Comparison of ENCODE assay signal across 25 cellular contexts in the genomic region with DNA sequence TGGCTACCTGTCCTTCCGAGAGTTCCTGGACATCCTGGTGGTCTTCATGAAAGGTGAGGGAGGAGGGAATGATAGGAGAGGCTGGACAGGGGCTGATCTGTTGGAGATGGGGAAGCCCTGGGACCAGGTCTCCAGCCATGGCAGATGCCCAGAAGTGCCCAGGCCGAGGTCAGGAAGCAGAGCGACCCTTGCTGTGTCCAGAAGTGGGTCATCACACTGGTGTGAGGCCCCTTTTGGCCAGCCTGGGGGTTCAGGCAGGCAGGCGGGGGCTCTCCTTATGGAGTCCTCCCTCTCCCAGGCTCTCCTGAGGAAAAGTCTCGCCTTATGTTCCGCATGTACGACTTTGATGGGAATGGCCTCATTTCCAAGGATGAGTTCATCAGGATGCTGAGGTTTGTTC. TPM values are rescaled to one million over a fixed set of nuclear protein-coding genes. Genes with fewer than 3 reads are reported as not detected.
"Had no signal": no experiment of that assay in that cellular context is flagged by ENCODE, and none has a peak within 500 bp of the region (broad histone marks: within the 10 kb centered on the region; RNA-seq: fewer than 3 reads in every experiment).

No MANE protein-coding gene starts in this region.

- H3K27ac Mint-ChIP-seq: memory B cell, naive B cell, nephron, type B pancreatic cell had no signal

- H3K27ac ChIP-seq: dorsolateral prefrontal cortex, esophagus muscularis mucosa, gastroesophageal sphincter, left ventricle myocardium inferior, neutrophil, right atrium auricular region, sigmoid colon, suprapubic skin, thyroid gland, vagina had no signal

- ATAC-seq: gastroesophageal sphincter; left cardiac atrium; lower lobe of right lung; stimulated activated naive CD8-positive, alpha-beta T cell treated with anti-CD3 and anti-CD28 coated beads, Interleukin-15, Interleukin-2, amounts not matched to agents 100 U/mL and 50 U/mL, for 24 hours had no signal

- H3K27me3 ChIP-seq: dorsolateral prefrontal cortex, neutrophil, right atrium auricular region, sigmoid colon, suprapubic skin, thyroid gland, vagina had no signal

- H3K9me3 ChIP-seq: esophagus muscularis mucosa, gastroesophageal sphincter, left ventricle myocardium inferior, lower lobe of right lung, neutrophil, right atrium auricular region, sigmoid colon, suprapubic skin, thyroid gland, vagina had no signal

- H3K4me1 ChIP-seq: esophagus muscularis mucosa, gastroesophageal sphincter, left ventricle myocardium inferior, right atrium auricular region, sigmoid colon, thyroid gland had no signal

- H3K4me1 Mint-ChIP-seq: nephron had no signal

- H3K9me3 Mint-ChIP-seq: memory B cell, naive B cell, nephron, type B pancreatic cell had no signal

- H3K4me3 Mint-ChIP-seq: memory B cell, naive B cell, nephron, type B pancreatic cell had no signal

- H3K36me3 Mint-ChIP-seq: type B pancreatic cell had no signal

- DNase-seq: cortex of kidney; effector CD8-positive, alpha-beta T cell; foreskin fibroblast; glutamatergic neuron; islet precursor cell; left cardiac atrium; left ventricle myocardium inferior; lower lobe of right lung; naive B cell; sigmoid colon; stimulated activated CD4-positive, alpha-beta T cell treated with anti-CD3 and anti-CD28 coated beads, Interleukin-2, amount 100 ng/mL, for 48 hours; stimulated activated naive CD8-positive, alpha-beta T cell treated with anti-CD3 and anti-CD28 coated beads, Interleukin-15, Interleukin-2, amounts not matched to agents 100 U/mL and 50 U/mL, for 24 hours; thyroid gland had no signal

- H3K4me3 ChIP-seq: dorsolateral prefrontal cortex, esophagus muscularis mucosa, gastroesophageal sphincter, left ventricle myocardium inferior, lower lobe of right lung, right atrium auricular region, sigmoid colon, skin epidermis, suprapubic skin, thyroid gland, vagina had no signal

- H3K36me3 ChIP-seq: right atrium auricular region had no signal

- H3K27me3 Mint-ChIP-seq: memory B cell, type B pancreatic cell had no signal

RNA-seq across cellular contexts. Expression of gene DUOXA2, which starts 33.5 kb away (rescaled TPM):
- total RNA-seq: dorsolateral prefrontal cortex, left cardiac atrium, left ventricle myocardium inferior, lower lobe of right lung, osteoblast, right atrium auricular region, suprapubic skin had no signal

RNA-seq across cellular contexts. Expression of gene DUOX2, which starts 33.6 kb away (rescaled TPM):
- total RNA-seq: osteoblast had no signal
